11 cellular contexts compared by ENCODE assay signal in genomic region chr15:74257623-74258022, GRCh38. TPM values are rescaled to one million over a fixed set of nuclear protein-coding genes. Genes with fewer than 3 reads are reported as not detected.
"Had no signal": no experiment of that assay in that cellular context is flagged by ENCODE, and none has a peak within 500 bp of the region (broad histone marks: within the 10 kb centered on the region; RNA-seq: fewer than 3 reads in every experiment).

No MANE protein-coding gene starts in this region.

- H3K4me3 ChIP-seq: GM23248, HAP-1 had no signal

- H3K9me3 ChIP-seq: HAP-1 had no signal

- H3K27ac ChIP-seq: GM23248, HL-60 had no signal

- H3K27ac Mint-ChIP-seq: HFFc6, IgD-negative memory B cell had no signal

- H3K9me3 Mint-ChIP-seq: HFFc6, IgD-negative memory B cell had no signal

- H3K4me1 ChIP-seq: HAP-1 had no signal

- H3K36me3 ChIP-seq: HAP-1 had no signal

- H3K4me3 Mint-ChIP-seq: HFFc6, IgD-negative memory B cell had no signal

- H3K36me3 Mint-ChIP-seq: IgD-negative memory B cell had no signal

- ATAC-seq: HCT116, HepG2 had no signal

- DNase-seq: GM23248, GOT3, H7, HFFc6, KBM-7 had no signal

RNA-seq across cellular contexts. Expression of gene CCDC33, which starts 21.5 kb away (rescaled TPM):
- total RNA-seq: GM23248, HepG2, HT1080 had no signal
- polyA plus RNA-seq: GM23248, IgD-negative memory B cell had no signal

RNA-seq across cellular contexts. Expression of gene STRA6, which starts 55.0 kb away (rescaled TPM):
- total RNA-seq: GM23248, HT1080 had no signal
- polyA plus RNA-seq: GM23248, IgD-negative memory B cell had no signal
